21 cellular contexts compared by ENCODE assay signal in genomic region chr15:31082771-31083393, GRCh38. TPM values are rescaled to one million over a fixed set of nuclear protein-coding genes. Genes with fewer than 3 reads are reported as not detected.
DNase-seq lines count a peak whose midpoint lies in the region; ATAC-seq and TF ChIP-seq lines count a peak whose summit lies in the region.
"Had no signal": no experiment of that assay in that cellular context is flagged by ENCODE, and none has a peak within 500 bp of the region (broad histone marks: within the 10 kb centered on the region; RNA-seq: fewer than 3 reads in every experiment).

No MANE protein-coding gene starts in this region.

- peak; percentile 70 for ATAC-seq in mucosa of descending colon
- ATAC-seq in HG03354 (IDR thresholded peaks at IDR 0.05; ENCODE audit: poor library complexity, severe bottlenecking, unreplicated experiment) = no peak
- no peak for ATAC-seq in HG03280 (IDR thresholded peaks at IDR 0.05; ENCODE audit: unreplicated experiment)
- ATAC-seq: activated CD8-positive, alpha-beta memory T cell treated with anti-CD3 and anti-CD28 coated beads, Interleukin-2, amount 10 ng/mL, durations not matched to agents 7 days and 5 days; activated naive CD8-positive, alpha-beta T cell treated with anti-CD3 and anti-CD28 coated beads, Interleukin-2, amount 50 U/mL, for 24 hours; effector memory CD8-positive, alpha-beta T cell had no signal

- H3K4me3 ChIP-seq in MM.1S (ENCODE audit: low read length) (no peak overlapping the region), esophagus (ENCODE audit: low read depth in 1 of 2, low read length in 2 of 2) (no peak overlapping the region), mucosa of descending colon (no peak overlapping the region)
- H3K4me3 ChIP-seq: GM23248, heart right ventricle, neural progenitor cell, Peyer's patch, vagina had no signal

- peak overlapping the region; percentile 7; the same call in 1 of the 2 replicates for H2AFZ ChIP-seq in MM.1S (ENCODE audit: low read length)
- H2AFZ ChIP-seq: GM23248, neural progenitor cell had no signal

- no peaks in the 10 kb centered on the region for H3K36me3 ChIP-seq in MM.1S (replicated peaks; ENCODE audit: insufficient read depth, low read length)
- H3K36me3 ChIP-seq in esophagus (ENCODE audit: control insufficient read depth in 2 of 2, insufficient read depth in 2 of 2, low read length in 1 of 2) = no peaks in the 10 kb centered on the region
- no peaks in the 10 kb centered on the region for H3K36me3 ChIP-seq in mucosa of descending colon (ENCODE audit: low read depth)
- H3K36me3 ChIP-seq: heart right ventricle, neural progenitor cell, Peyer's patch, vagina had no signal

- H3K4me1 ChIP-seq in MM.1S (ENCODE audit: low read length) = peaks cover 69% of the 10 kb centered on the region
- peaks cover 3 to 34% of the 10 kb centered on the region in 2 donors for H3K4me1 ChIP-seq in esophagus (ENCODE audit: control insufficient read depth in 2 of 2, insufficient read depth in 2 of 2, low read length in 1 of 2)
- H3K4me1 ChIP-seq in mucosa of descending colon (ENCODE audit: low read depth) = peaks cover 25% of the 10 kb centered on the region
- H3K4me1 ChIP-seq: Peyer's patch had no signal

- peak overlapping the region; percentile 85 for H3K4me2 ChIP-seq in MM.1S (ENCODE audit: low read depth, low read length)
- H3K4me2 ChIP-seq: neural progenitor cell had no signal

- H3K9me3 ChIP-seq in MM.1S (replicated peaks; ENCODE audit: insufficient read depth, low read length) (no peaks in the 10 kb centered on the region), esophagus (ENCODE audit: control insufficient read depth in 2 of 2, insufficient read depth in 1 of 2, low read depth in 1 of 2, low read length in 1 of 2) (no peaks in the 10 kb centered on the region), mucosa of descending colon (no peaks in the 10 kb centered on the region)
- H3K9me3 ChIP-seq: heart right ventricle, Peyer's patch, vagina had no signal

- no peak for TF ChIP-seq CTCF in C4-2B (conservative IDR thresholded peaks at IDR 0.05)
- no peak for TF ChIP-seq CTCF in MM.1S (IDR thresholded peaks at IDR 0.05; ENCODE audit: low read length)
- TF ChIP-seq CTCF in mucosa of descending colon (IDR thresholded peaks at IDR 0.05) = no peak

- H3K27me3 ChIP-seq in MM.1S (replicated peaks; ENCODE audit: insufficient read depth, low read length) = no peaks in the 10 kb centered on the region
- H3K27me3 ChIP-seq in esophagus (ENCODE audit: control insufficient read depth in 1 of 2, insufficient read depth in 2 of 2, low read length in 2 of 2) = no peaks in the 10 kb centered on the region
- H3K27me3 ChIP-seq: Peyer's patch, vagina had no signal

- H3F3A ChIP-seq in MM.1S (ENCODE audit: insufficient read depth, low read length) = peaks cover 32% of the 10 kb centered on the region

- peak overlapping the region; percentile 29 for H3K9ac ChIP-seq in MM.1S (ENCODE audit: low read length)
- H3K9ac ChIP-seq: GM23248, neural progenitor cell had no signal

- H3K27ac ChIP-seq in C4-2B = peak overlapping the region; percentile 36
- peak overlapping the region; percentile 93 for H3K27ac ChIP-seq in MM.1S (ENCODE audit: low read length)
- peak overlapping the region; percentile 78 to 84 for H3K27ac ChIP-seq in esophagus (ENCODE audit: low read depth in 2 of 2, low read length in 1 of 2)
- H3K27ac ChIP-seq: GM23248, heart right ventricle, neural progenitor cell, Peyer's patch, vagina had no signal

- no peaks in the 10 kb centered on the region for H3K9me2 ChIP-seq in MM.1S (replicated peaks; ENCODE audit: insufficient read depth, low read length)

- peak; percentile 73 for DNase-seq in MM.1S
- peak in 1 of 3 donors; percentile 43 for DNase-seq in mucosa of descending colon
- no peak for DNase-seq in iPS-NIHi7 (ENCODE audit: extremely low spot score)
- DNase-seq: activated CD4-positive, alpha-beta T cell treated with anti-CD3 and anti-CD28 coated beads, Interleukin-2, amount 10 ng/mL, durations not matched to agents 7 days and 5 days; activated CD8-positive, alpha-beta memory T cell treated with anti-CD3 and anti-CD28 coated beads, Interleukin-2, amount 10 ng/mL, durations not matched to agents 7 days and 5 days; activated naive CD8-positive, alpha-beta T cell treated with anti-CD3 and anti-CD28 coated beads, Interleukin-2, amount 50 U/mL, for 24 hours; effector memory CD8-positive, alpha-beta T cell; GM23248; heart right ventricle; NCI-H510A; Peyer's patch; stimulated activated CD4-positive, alpha-beta T cell treated with anti-CD3 and anti-CD28 coated beads, Interleukin-1b, Interleukin-23, amount 100 ng/mL, for 48 hours had no signal

- 55 to 56% methylated on average over 11 of the region's 11 CpGs for WGBS in esophagus, 2 donors

- intact Hi-C loops in mucosa of descending colon (cut with DNase I, micrococcal nuclease) = no loop called here

- no peaks in the 10 kb centered on the region for H3K79me2 ChIP-seq in MM.1S (ENCODE audit: low read length)

- H4K20me1 ChIP-seq in MM.1S (ENCODE audit: insufficient read depth, low read length) = no peaks in the 10 kb centered on the region

RNA-seq across cellular contexts. Expression of gene TRPM1, which starts 18.6 kb away (rescaled TPM):
- under 1 TPM; 0.13 to 0.37 TPM for polyA plus RNA-seq in esophagus
- total RNA-seq in mucosa of descending colon = not detected
- total RNA-seq: activated CD4-positive, alpha-beta T cell treated with anti-CD3 and anti-CD28 coated beads, Interleukin-2, amount 10 ng/mL, durations not matched to agents 7 days and 5 days; GM23248; heart right ventricle; liver; Peyer's patch; skeletal muscle tissue; temporal lobe; vagina had no signal
- polyA plus RNA-seq: GM23248, liver had no signal

Comparison
In these comparisons a context has a peak if more than half of its experiments do, and no peak if none do; other contexts are left out.
1. H3K27ac ChIP-seq: peak in every context shown above with its lines; median percentile 93 in MM.1S; 81 in esophagus; 36 in C4-2B.